Comparison of ENCODE assay signal across 9 cellular contexts in genomic region chr4:54066088-54066415, GRCh38. TPM values are rescaled to one million over a fixed set of nuclear protein-coding genes. Genes with fewer than 3 reads are reported as not detected.
DNase-seq lines count a peak whose midpoint lies in the region; ATAC-seq and TF ChIP-seq lines count a peak whose summit lies in the region.
"Had no signal": no experiment of that assay in that cellular context is flagged by ENCODE, and none has a peak within 500 bp of the region (broad histone marks: within the 10 kb centered on the region; RNA-seq: fewer than 3 reads in every experiment).

No MANE protein-coding gene starts in this region.

- H4K20me1 ChIP-seq in Karpas-422 (ENCODE audit: insufficient read depth, low read depth, low read length) = peaks cover 6% of the 10 kb centered on the region; the same call in 1 of the 2 replicates

- H3K4me3 ChIP-seq in Karpas-422 (ENCODE audit: low read length) (no peak overlapping the region), stomach (no peak overlapping the region)

- H3K9me3 Mint-ChIP-seq in activated T-helper 17 cell treated with anti-CD3 and anti-CD28 coated beads, Interleukin-2, amount 50 U/mL, for 72 hours = no peaks in the 10 kb centered on the region
- peaks cover 3% of the 10 kb centered on the region for H3K9me3 Mint-ChIP-seq in memory B cell

- H3K4me2 ChIP-seq in Karpas-422 (ENCODE audit: low read depth, low read length, poor library complexity, severe bottlenecking) = peak overlapping the region; percentile 80

- H3K27me3 ChIP-seq in Karpas-422 (ENCODE audit: low read length) (no peaks in the 10 kb centered on the region), stomach (no peaks in the 10 kb centered on the region)

- H3K27ac ChIP-seq in Karpas-422 (ENCODE audit: low read length) (0 out of 2 replicates have a peak overlapping the region, but pooled peaks have one; percentile 77), stomach (peak overlapping the region in 4 of 5 donors; percentile 91 to 97 (median 92))

- DNase-seq in Karpas-422 (no peak), memory B cell (ENCODE audit: low spot score in 2 of 2) (no peak), stomach (no peak), HEK293T (ENCODE audit: extremely low spot score) (no peak), DMS153 treated with DMSO at 0.1 percent for 48 hours (lab: John Stamatoyannopoulos, UW; ENCODE audit: unreplicated experiment) (no peak)
- DNase-seq: DMS 273 treated with DMSO at 0.1 percent for 48 hours had no signal

- no peaks in the 10 kb centered on the region; the same call in 1 of the 2 replicates for H3K9me3 ChIP-seq in Karpas-422 (ENCODE audit: low read length)
- no peaks in the 10 kb centered on the region for H3K9me3 ChIP-seq in stomach

- intact Hi-C loops in stomach (cut with DNase I; ENCODE audit: low total_unique reads) = no loop called here

- WGBS in stomach, 5 donors = 75 to 93% (median 86%) methylated on average over 2 of the region's 2 CpGs

- no peak for TF ChIP-seq EP300 in stomach (IDR thresholded peaks at IDR 0.05)

- H3K4me3 Mint-ChIP-seq in activated T-helper 17 cell treated with anti-CD3 and anti-CD28 coated beads, Interleukin-2, amount 50 U/mL, for 72 hours = peak overlapping the region; percentile 93
- no peak overlapping the region for H3K4me3 Mint-ChIP-seq in memory B cell

- H3K36me3 ChIP-seq in Karpas-422 (ENCODE audit: insufficient read depth, low read length) (peaks cover 20% of the 10 kb centered on the region), stomach (no peaks in the 10 kb centered on the region)

- H3K9ac ChIP-seq in Karpas-422 (ENCODE audit: low read length) = no peak overlapping the region

- no peaks in the 10 kb centered on the region for H3K27me3 Mint-ChIP-seq in activated T-helper 17 cell treated with anti-CD3 and anti-CD28 coated beads, Interleukin-2, amount 50 U/mL, for 72 hours
- peaks cover 3% of the 10 kb centered on the region for H3K27me3 Mint-ChIP-seq in memory B cell

- CTCF ChIA-PET in HEK293T (lab: Yijun Ruan, JAX) = no interaction called here

- H3K4me1 ChIP-seq in Karpas-422 (ENCODE audit: low read length) (peaks cover 39% of the 10 kb centered on the region), stomach (peaks cover 24 to 49% (median 33%) of the 10 kb centered on the region in 4 donors)

- peaks cover 41% of the 10 kb centered on the region for H3K79me2 ChIP-seq in Karpas-422 (ENCODE audit: low read length)

- no peak for TF ChIP-seq CTCF in stomach (IDR thresholded peaks at IDR 0.05)

- peaks cover 33% of the 10 kb centered on the region for H3K36me3 Mint-ChIP-seq in activated T-helper 17 cell treated with anti-CD3 and anti-CD28 coated beads, Interleukin-2, amount 50 U/mL, for 72 hours (ENCODE audit: low read depth)
- peaks cover 3% of the 10 kb centered on the region for H3K36me3 Mint-ChIP-seq in memory B cell

- POLR2A ChIA-PET in HEK293T (lab: Yijun Ruan, JAX) = no interaction called here

- H2AFZ ChIP-seq in Karpas-422 (ENCODE audit: low read length) = 0 out of 2 replicates have a peak overlapping the region, but pooled peaks have one; percentile 74

- H3K4me1 Mint-ChIP-seq in activated T-helper 17 cell treated with anti-CD3 and anti-CD28 coated beads, Interleukin-2, amount 50 U/mL, for 72 hours = peaks cover 16% of the 10 kb centered on the region
- peaks cover 28% of the 10 kb centered on the region for H3K4me1 Mint-ChIP-seq in memory B cell

- ATAC-seq in activated T-helper 17 cell treated with anti-CD3 and anti-CD28 coated beads, Interleukin-2, amount 50 U/mL, for 72 hours (replicated peaks) = no peak
- ATAC-seq in memory B cell (ENCODE audit: low read depth) = no peak
- no peak for ATAC-seq in GM19351 (IDR thresholded peaks at IDR 0.05; ENCODE audit: unreplicated experiment)
- ATAC-seq in GM18505 (IDR thresholded peaks at IDR 0.05; ENCODE audit: unreplicated experiment) = no peak

- peak overlapping the region; percentile 97 for H3K27ac Mint-ChIP-seq in activated T-helper 17 cell treated with anti-CD3 and anti-CD28 coated beads, Interleukin-2, amount 50 U/mL, for 72 hours
- peak overlapping the region; percentile 94 for H3K27ac Mint-ChIP-seq in memory B cell

- no peak for TF ChIP-seq POLR2A in stomach (IDR thresholded peaks at IDR 0.05)
- no peak for TF ChIP-seq POLR2A in GM18505 (IDR thresholded peaks at IDR 0.05; ENCODE audit: borderline replicate concordance, extremely low read depth, insufficient read depth, insufficient read length)

- H3K9me2 ChIP-seq in Karpas-422 (replicated peaks; ENCODE audit: insufficient read depth, low read length) = no peaks in the 10 kb centered on the region

TF ChIP-seq in HEK293T, 16 proteins besides CTCF, POLR2A, EP300 and RAD21:
- TF ChIP-seq SP1 (IDR thresholded peaks at IDR 0.05) (no peak), NFRKB (IDR thresholded peaks at IDR 0.05) (no peak), ARNT (IDR thresholded peaks at IDR 0.05) (no peak), CTBP1 (IDR thresholded peaks at IDR 0.05; ENCODE audit: borderline replicate concordance) (no peak), PKNOX1 (IDR thresholded peaks at IDR 0.05) (no peak), HDGF (IDR thresholded peaks at IDR 0.05; ENCODE audit: borderline replicate concordance) (no peak), ELF4 (IDR thresholded peaks at IDR 0.05) (no peak), FOXM1 (IDR thresholded peaks at IDR 0.05; ENCODE audit: borderline replicate concordance) (no peak), SUZ12 (IDR thresholded peaks at IDR 0.05) (no peak), FOXK2 (IDR thresholded peaks at IDR 0.05) (no peak), FOXA1 (IDR thresholded peaks at IDR 0.05) (no peak), LEF1 (IDR thresholded peaks at IDR 0.05; ENCODE audit: borderline replicate concordance) (no peak), ZNF384 (IDR thresholded peaks at IDR 0.05) (no peak), BHLHE40 (IDR thresholded peaks at IDR 0.05; ENCODE audit: borderline replicate concordance) (no peak), L3MBTL2 (conservative IDR thresholded peaks at IDR 0.05) (no peak), TARDBP (IDR thresholded peaks at IDR 0.05) (no peak)

RNA-seq across cellular contexts. Expression of gene CHIC2, which starts 1.6 kb away (rescaled TPM):
- 103 and 116 TPM in 2 replicates for total RNA-seq in Karpas-422 (2014; rRNA removed; shearing (Covaris generic); ENCODE audit: low replicate concordance)
- 10 to 100 TPM; 12.8 to 21.8 TPM for total RNA-seq in activated T-helper 17 cell treated with anti-CD3 and anti-CD28 coated beads, Interleukin-2, amount 50 U/mL, for 72 hours
- total RNA-seq in stomach = 100 to 1,000 TPM in 1 of 5 donors, 10 to 100 TPM in 4; 15.8 to 128 (median 31.3) TPM
- polyA plus RNA-seq in stomach = 10 to 100 TPM in 2 of 3 donors, 1 to 10 TPM in 1; 9.8 to 29.3 (median 17.1) TPM

RNA-seq across cellular contexts. Expression of gene GSX2, which starts 33.9 kb away (rescaled TPM):
- total RNA-seq in Karpas-422 (2014; rRNA removed; shearing (Covaris generic); ENCODE audit: low replicate concordance) = 9.5 and 23.9 TPM in 2 replicates
- not detected for total RNA-seq in activated T-helper 17 cell treated with anti-CD3 and anti-CD28 coated beads, Interleukin-2, amount 50 U/mL, for 72 hours
- total RNA-seq in stomach = not detected
- polyA plus RNA-seq in stomach = not detected

Comparison
In these comparisons a context has a peak if more than half of its experiments do, and no peak if none do; other contexts are left out.
1. RNA of gene GSX2, which starts 33.9 kb away (total RNA-seq): 9.5 to 23.9 TPM in Karpas-422; not detected in activated T-helper 17 cell treated with anti-CD3 and anti-CD28 coated beads, Interleukin-2, amount 50 U/mL, for 72 hours and not detected in stomach; every median in the first group is over 10 times any median in the second.